Comparison of ENCODE assay signal across 8 cellular contexts in the genomic region with DNA sequence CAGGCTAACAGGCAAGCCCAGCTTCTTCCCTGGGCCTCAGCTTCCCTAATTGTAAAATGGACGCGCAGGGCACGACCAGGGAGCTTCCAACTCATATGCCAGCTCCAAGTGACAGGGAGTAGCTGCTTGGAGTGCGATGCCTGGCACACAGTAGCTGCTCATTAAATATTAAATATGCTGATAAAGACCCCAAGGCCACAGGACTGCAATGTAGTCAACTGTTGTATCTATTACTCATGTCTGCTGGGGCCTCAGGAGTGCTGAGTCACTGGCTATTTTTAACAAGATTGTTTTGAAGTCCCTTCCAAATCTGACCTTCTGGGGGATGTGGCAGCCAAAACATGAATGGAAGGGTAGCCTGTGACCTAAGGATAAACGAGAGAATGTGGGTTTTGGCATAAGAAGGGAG. TPM values are rescaled to one million over a fixed set of nuclear protein-coding genes. Genes with fewer than 3 reads are reported as not detected.
DNase-seq lines count a peak whose midpoint lies in the region; ATAC-seq lines count a peak whose summit lies in the region.

No MANE protein-coding gene starts in this region.

- H3K4me3 Mint-ChIP-seq in activated CD8-positive, alpha-beta T cell treated with anti-CD3 and anti-CD28 coated beads, Interleukin-2, amount 10 ng/mL, durations not matched to agents 7 days and 5 days = no peak overlapping the region

- POLR2A ChIA-PET in activated CD8-positive, alpha-beta T cell treated with anti-CD3 and anti-CD28 coated beads, Interleukin-2, amount 10 ng/mL, durations not matched to agents 7 days and 5 days (lab: Charles Lee) = interaction anchor here (0.8 to 1.0 kb wide), 3 partner anchors 9 to 55 kb away, joined by 3 to 4 read pairs (median 3); no protein-coding TSS in a partner anchor

- ATAC-seq in activated CD8-positive, alpha-beta T cell treated with anti-CD3 and anti-CD28 coated beads, Interleukin-2, amount 10 ng/mL, durations not matched to agents 7 days and 5 days = no peak
- peak; percentile 41 to 76 for ATAC-seq in left cardiac atrium

- H3K4me1 Mint-ChIP-seq in activated CD8-positive, alpha-beta T cell treated with anti-CD3 and anti-CD28 coated beads, Interleukin-2, amount 10 ng/mL, durations not matched to agents 7 days and 5 days (ENCODE audit: low read depth) = peaks cover 57% of the 10 kb centered on the region

- DNase-seq in DMS 273 (lab: John Stamatoyannopoulos, UW; ENCODE audit: unreplicated experiment) = peak; percentile 16
- DNase-seq in DMS 273 treated with DMSO at 0.1 percent for 48 hours (lab: John Stamatoyannopoulos, UW) = no peak
- no peak for DNase-seq in activated CD8-positive, alpha-beta T cell treated with anti-CD3 and anti-CD28 coated beads, Interleukin-2, amount 10 ng/mL, durations not matched to agents 7 days and 5 days
- no peak for DNase-seq in left cardiac atrium
- peak; percentile 64 for DNase-seq in stromal cell of bone marrow (ENCODE audit: low read depth)
- no peak for DNase-seq in NCI-H526 treated with DMSO at 0.1 percent for 48 hours (lab: John Stamatoyannopoulos, UW)
- no peak for DNase-seq in stimulated activated CD4-positive, alpha-beta T cell treated with anti-CD3 and anti-CD28 coated beads, Interleukin-4, amount 100 ng/mL, for 4 hours
- no peak for DNase-seq in iPS-NIHi11 (ENCODE audit: low spot score)

- H3K9me3 Mint-ChIP-seq in activated CD8-positive, alpha-beta T cell treated with anti-CD3 and anti-CD28 coated beads, Interleukin-2, amount 10 ng/mL, durations not matched to agents 7 days and 5 days (ENCODE audit: insufficient read depth) = no peaks in the 10 kb centered on the region

- intact Hi-C loops in left cardiac atrium (cut with DNase I) = no loop called here

- CTCF ChIA-PET in activated CD8-positive, alpha-beta T cell treated with anti-CD3 and anti-CD28 coated beads, Interleukin-2, amount 10 ng/mL, durations not matched to agents 7 days and 5 days (lab: Charles Lee) = interaction anchor here (1.0 to 1.7 kb wide), 3 partner anchors 12 to 102 kb away, joined by 3 to 5 read pairs (median 3); no protein-coding TSS in a partner anchor

- peak overlapping the region; percentile 35 for H3K27ac Mint-ChIP-seq in activated CD8-positive, alpha-beta T cell treated with anti-CD3 and anti-CD28 coated beads, Interleukin-2, amount 10 ng/mL, durations not matched to agents 7 days and 5 days

- H3K36me3 Mint-ChIP-seq in activated CD8-positive, alpha-beta T cell treated with anti-CD3 and anti-CD28 coated beads, Interleukin-2, amount 10 ng/mL, durations not matched to agents 7 days and 5 days (ENCODE audit: low read depth) = peaks cover 69% of the 10 kb centered on the region

- H3K27me3 Mint-ChIP-seq in activated CD8-positive, alpha-beta T cell treated with anti-CD3 and anti-CD28 coated beads, Interleukin-2, amount 10 ng/mL, durations not matched to agents 7 days and 5 days (ENCODE audit: low read depth) = no peaks in the 10 kb centered on the region

RNA-seq across cellular contexts. Expression of a gene that starts 17.7 kb away (rescaled TPM):
- total RNA-seq in activated CD8-positive, alpha-beta T cell treated with anti-CD3 and anti-CD28 coated beads, Interleukin-2, amount 10 ng/mL, durations not matched to agents 7 days and 5 days = 100 to 1,000 TPM; 132 to 138 TPM
- total RNA-seq in left cardiac atrium = 100 to 1,000 TPM in 1 of 2 donors, 10 to 100 TPM in 1; 80.4 to 101 TPM

RNA-seq across cellular contexts. Expression of a gene that starts 42.7 kb away (rescaled TPM):
- total RNA-seq in activated CD8-positive, alpha-beta T cell treated with anti-CD3 and anti-CD28 coated beads, Interleukin-2, amount 10 ng/mL, durations not matched to agents 7 days and 5 days = not detected
- total RNA-seq in left cardiac atrium = 1,000 to 10,000 TPM; 1,172 to 1,220 TPM

Comparison
In these comparisons a context has a peak if more than half of its experiments do, and no peak if none do; other contexts are left out.
1. DNase-seq: peak in DMS 273 (single experiment) and stromal cell of bone marrow (single experiment); none in DMS 273 treated with DMSO at 0.1 percent for 48 hours (single experiment), activated CD8-positive, alpha-beta T cell treated with anti-CD3 and anti-CD28 coated beads, Interleukin-2, amount 10 ng/mL, durations not matched to agents 7 days and 5 days (single experiment), left cardiac atrium (single experiment), NCI-H526 treated with DMSO at 0.1 percent for 48 hours (single experiment), stimulated activated CD4-positive, alpha-beta T cell treated with anti-CD3 and anti-CD28 coated beads, Interleukin-4, amount 100 ng/mL, for 4 hours (0 of 2) and iPS-NIHi11 (single experiment).
2. RNA of a gene that starts 42.7 kb away (total RNA-seq): 1,172 to 1,220 TPM in left cardiac atrium; not detected in activated CD8-positive, alpha-beta T cell treated with anti-CD3 and anti-CD28 coated beads, Interleukin-2, amount 10 ng/mL, durations not matched to agents 7 days and 5 days; every median in the first group is over 1,000 times any median in the second.